Comparison of ENCODE assay signal across 8 cellular contexts in genomic region chr16:31354394-31355291, GRCh38. TPM values are rescaled to one million over a fixed set of nuclear protein-coding genes. Genes with fewer than 3 reads are reported as not detected.
DNase-seq lines count a peak whose midpoint lies in the region; ATAC-seq and TF ChIP-seq lines count a peak whose summit lies in the region.

Gene ITGAX (plus strand): TSS chr16:31355176. CDS start chr16:31355255, 79 bp downstream.

- peak; percentile 91 for DNase-seq in RKO (ENCODE audit: low spot score)
- DNase-seq in amniotic epithelial cell (ENCODE audit: low read depth), result peak; percentile 13
- peak; percentile 55 to 88 for DNase-seq in stimulated activated effector memory CD8-positive, alpha-beta T cell treated with anti-CD3 and anti-CD28 coated beads, Interleukin-12 subunit alpha, Interleukin-12 subunit beta, amount 100 ng/mL, for 72 hours (ENCODE audit: low spot score in 2 of 2)
- DNase-seq in NCI-H2029 treated with DMSO at 0.1 percent for 48 hours (lab: John Stamatoyannopoulos, UW), result no peak
- DNase-seq in DMS79 treated with DMSO at 0.1 percent for 48 hours (lab: John Stamatoyannopoulos, UW), result no peak

- H3K36me3 ChIP-seq in liver (ENCODE audit: control insufficient read depth in 4 of 4, insufficient read depth in 3 of 4, low read depth in 1 of 4, low read length in 3 of 4), result no peaks in the 10 kb centered on the region

- TF ChIP-seq CTCF in liver (IDR thresholded peaks at IDR 0.05; ENCODE audit: low read depth, low read length, missing input control), result no peak

- H3K4me1 ChIP-seq in liver (ENCODE audit: control insufficient read depth in 4 of 4, insufficient read depth in 4 of 4, low read length in 3 of 4), result peaks cover 0 to 2% (median 0%) of the 10 kb centered on the region in 4 donors

- WGBS in liver, result 34% methylated on average over 10 of the region's 10 CpGs

- H3K27ac Mint-ChIP-seq in stimulated activated effector memory CD8-positive, alpha-beta T cell treated with anti-CD3 and anti-CD28 coated beads, Interleukin-12 subunit alpha, Interleukin-12 subunit beta, amount 100 ng/mL, for 72 hours, result peak within 1 kb of the TSS; percentile 91

- no peak within 1 kb of the TSS for H3K4me3 ChIP-seq in liver (ENCODE audit: low read depth in 1 of 3, low read length in 3 of 3)

- H3K27me3 ChIP-seq in liver (ENCODE audit: control insufficient read depth in 4 of 4, insufficient read depth in 4 of 4, low read length in 3 of 4), result no peaks in the 10 kb centered on the region

- H3K27ac ChIP-seq in liver (ENCODE audit: low read depth in 1 of 2, low read length in 2 of 2), result peak within 1 kb of the TSS; percentile 51 to 64

- no peaks in the 10 kb centered on the region for H3K9me3 Mint-ChIP-seq in stimulated activated effector memory CD8-positive, alpha-beta T cell treated with anti-CD3 and anti-CD28 coated beads, Interleukin-12 subunit alpha, Interleukin-12 subunit beta, amount 100 ng/mL, for 72 hours

- H3K4me3 Mint-ChIP-seq in stimulated activated effector memory CD8-positive, alpha-beta T cell treated with anti-CD3 and anti-CD28 coated beads, Interleukin-12 subunit alpha, Interleukin-12 subunit beta, amount 100 ng/mL, for 72 hours, result peak within 1 kb of the TSS; percentile 87

- H3K9ac ChIP-seq in liver (ENCODE audit: low read depth in 1 of 2, low read length in 2 of 2), result no peak within 1 kb of the TSS

- H3K36me3 Mint-ChIP-seq in stimulated activated effector memory CD8-positive, alpha-beta T cell treated with anti-CD3 and anti-CD28 coated beads, Interleukin-12 subunit alpha, Interleukin-12 subunit beta, amount 100 ng/mL, for 72 hours, result peaks cover 23% of the 10 kb centered on the region

- peak; percentile 77 for ATAC-seq in GM18520 (IDR thresholded peaks at IDR 0.05; ENCODE audit: unreplicated experiment)
- peak; percentile 73 for ATAC-seq in HG02870 (IDR thresholded peaks at IDR 0.05; ENCODE audit: unreplicated experiment)
- peak; percentile 88 for ATAC-seq in stimulated activated effector memory CD8-positive, alpha-beta T cell treated with anti-CD3 and anti-CD28 coated beads, Interleukin-12 subunit alpha, Interleukin-12 subunit beta, amount 100 ng/mL, for 72 hours

- no peak for TF ChIP-seq RAD21 in liver (IDR thresholded peaks at IDR 0.05)

- H3K4me1 Mint-ChIP-seq in stimulated activated effector memory CD8-positive, alpha-beta T cell treated with anti-CD3 and anti-CD28 coated beads, Interleukin-12 subunit alpha, Interleukin-12 subunit beta, amount 100 ng/mL, for 72 hours, result peaks cover 76% of the 10 kb centered on the region

- no peaks in the 10 kb centered on the region for H3K9me3 ChIP-seq in liver (ENCODE audit: control insufficient read depth in 4 of 4, low read length in 3 of 4)

TF ChIP-seq in liver, 16 proteins besides CTCF, POLR2A, EP300 and RAD21:
- TF ChIP-seq JUND (IDR thresholded peaks at IDR 0.05), result no peak
- TF ChIP-seq HNF4A (conservative IDR thresholded peaks at IDR 0.05), result no peak
- TF ChIP-seq, protein P1, sequence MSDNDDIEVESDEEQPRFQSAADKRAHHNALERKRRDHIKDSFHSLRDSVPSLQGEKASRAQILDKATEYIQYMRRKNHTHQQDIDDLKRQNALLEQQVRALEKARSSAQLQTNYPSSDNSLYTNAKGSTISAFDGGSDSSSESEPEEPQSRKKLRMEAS (IDR thresholded peaks at IDR 0.05), result no peak

RNA-seq across cellular contexts. Expression of gene ITGAX, which starts in this region (rescaled TPM):
- 1 to 10 TPM; 2.5 to 9.6 TPM for total RNA-seq in liver
- polyA plus RNA-seq in liver, result 1 to 10 TPM; 1.1 to 1.2 TPM

Comparison
In these comparisons a context has a peak if more than half of its experiments do, and no peak if none do; other contexts are left out.
1. DNase-seq: peak in RKO (single experiment), amniotic epithelial cell (single experiment) and stimulated activated effector memory CD8-positive, alpha-beta T cell treated with anti-CD3 and anti-CD28 coated beads, Interleukin-12 subunit alpha, Interleukin-12 subunit beta, amount 100 ng/mL, for 72 hours (2 of 2); none in NCI-H2029 treated with DMSO at 0.1 percent for 48 hours (single experiment) and DMS79 treated with DMSO at 0.1 percent for 48 hours (single experiment).
2. Peak in every context shown above with its lines, with median percentiles within 50 percentile points of each other: ATAC-seq.